16 cellular contexts compared by ENCODE assay signal in genomic region chr18:49062832-49063226, GRCh38.
"Had no signal": no experiment of that assay in that cellular context is flagged by ENCODE, and none has a peak within 500 bp of the region (broad histone marks: within the 10 kb centered on the region; RNA-seq: fewer than 3 reads in every experiment).

No MANE protein-coding gene starts in this region.

- H3K4me3 ChIP-seq: coronary artery, heart left ventricle, sigmoid colon, skin epidermis, suprapubic skin, thyroid gland had no signal

- H3K9me3 ChIP-seq: heart left ventricle, sigmoid colon, suprapubic skin, thyroid gland had no signal

- H3K36me3 Mint-ChIP-seq: mesothelial cell of epicardium, natural killer cell, type B pancreatic cell had no signal

- H3K27me3 ChIP-seq: heart left ventricle, sigmoid colon, suprapubic skin, thyroid gland had no signal

- H3K4me1 ChIP-seq: suprapubic skin had no signal

- ATAC-seq: esophagus mucosa; natural killer cell; stimulated activated naive CD8-positive, alpha-beta T cell treated with anti-CD3 and anti-CD28 coated beads, Interleukin-15, Interleukin-2, amounts not matched to agents 100 U/mL and 50 U/mL, for 24 hours had no signal

- H3K27ac ChIP-seq: sigmoid colon, suprapubic skin had no signal

- H3K36me3 ChIP-seq: heart left ventricle, sigmoid colon, suprapubic skin, thyroid gland had no signal

- DNase-seq: effector CD4-positive, alpha-beta T cell; heart left ventricle; hippocampal formation; natural killer cell; posterior cingulate gyrus; sigmoid colon; stimulated activated CD4-positive, alpha-beta T cell treated with anti-CD3 and anti-CD28 coated beads, Interleukin-12 subunit alpha, Interleukin-12 subunit beta, amount 100 ng/mL, for 4 hours; stimulated activated naive CD8-positive, alpha-beta T cell treated with anti-CD3 and anti-CD28 coated beads, Interleukin-15, Interleukin-2, amounts not matched to agents 100 U/mL and 50 U/mL, for 24 hours; thyroid gland had no signal

- H3K9me3 Mint-ChIP-seq: mesothelial cell of epicardium, neural crest cell, type B pancreatic cell had no signal

- H3K4me3 Mint-ChIP-seq: mesothelial cell of epicardium, natural killer cell, neural crest cell, type B pancreatic cell had no signal

- H3K27me3 Mint-ChIP-seq: type B pancreatic cell had no signal
